ENCODE assay signal across 16 cellular contexts in genomic region chr11:13011366-13012036, GRCh38. TPM values are rescaled to one million over a fixed set of nuclear protein-coding genes. Genes with fewer than 3 reads are reported as not detected.
A peak's percentile ranks its signal among the peaks of the same experiment; 100 is the strongest.
DNase-seq lines count a peak whose midpoint lies in the region; ATAC-seq, FAIRE-seq and TF ChIP-seq lines count a peak whose summit lies in the region.
"Had no signal": no experiment of that assay in that cellular context is flagged by ENCODE, and none has a peak within 500 bp of the region (broad histone marks: within the 10 kb centered on the region; RNA-seq: fewer than 3 reads in every experiment).

No MANE protein-coding gene starts in this region.

- H3K27ac ChIP-seq in H9 (ENCODE audit: insufficient read length, low read depth, low read length), result no peak overlapping the region
- no peak overlapping the region for H3K27ac ChIP-seq in GM12878 (ENCODE audit: control insufficient read depth, insufficient read depth)
- H3K27ac ChIP-seq in keratinocyte (ENCODE audit: control insufficient read depth, insufficient read depth, low read length), result peak overlapping the region; percentile 42
- H3K27ac ChIP-seq in parathyroid adenoma, result peak overlapping the region; percentile 92
- no peak overlapping the region for H3K27ac ChIP-seq in Karpas-422 (ENCODE audit: low read length)

- TF ChIP-seq CTCF in H9 (conservative IDR thresholded peaks at IDR 0.05) (no peak), GM12878 (IDR thresholded peaks at IDR 0.05 in 2 of 3, conservative IDR thresholded peaks at IDR 0.05 in 1 of 3; ENCODE audit: control insufficient read depth in 2 of 3, extremely low read depth in 1 of 3, insufficient read depth in 1 of 3, low read depth in 3 of 3, low read length in 3 of 3) (no peak), keratinocyte (optimal IDR thresholded peaks at IDR 0.05 in 1 of 3, IDR thresholded peaks at IDR 0.05 in 1 of 3, conservative IDR thresholded peaks at IDR 0.05 in 1 of 3; ENCODE audit: extremely low read depth in 1 of 3, insufficient read depth in 2 of 3, low read length in 3 of 3) (no peak), parathyroid adenoma (IDR thresholded peaks at IDR 0.05) (no peak)

- no CpG with 5 or more reads among the region's 10 CpGs for WGBS in H9 (ENCODE audit: extremely low coverage, insufficient read length, low lambda C conversion rate)
- 33% methylated on average over 10 of the region's 10 CpGs for WGBS in GM12878 (ENCODE audit: insufficient coverage, insufficient replicate concordance, low lambda C conversion rate, missing lambda C conversion rate)

- no peak overlapping the region for H3K18ac ChIP-seq in H9 (ENCODE audit: insufficient read length, low read depth, low read length)

- peak; percentile 13; the same call in 2 of the 3 replicates for ATAC-seq in GM12878
- ATAC-seq: T-helper 17 cell had no signal

- H3K9me2 ChIP-seq in Karpas-422 (replicated peaks; ENCODE audit: insufficient read depth, low read length), result no peaks in the 10 kb centered on the region

- no peak overlapping the region for H2BK5ac ChIP-seq in H9 (ENCODE audit: insufficient read length, low read length)

- H3K56ac ChIP-seq in H9 (ENCODE audit: insufficient read length, low read depth, low read length), result no peak overlapping the region

- peak overlapping the region; percentile 73 to 83 for H3K4me3 Mint-ChIP-seq in H9
- H3K4me3 Mint-ChIP-seq: activated CD4-positive, alpha-beta T cell treated with anti-CD3 and anti-CD28 coated beads, Interleukin-2, amount 10 ng/mL, durations not matched to agents 7 days and 5 days; CD4-positive, alpha-beta T cell; T-helper 17 cell had no signal

- no peak overlapping the region for H4K91ac ChIP-seq in H9 (ENCODE audit: insufficient read length, low read depth, low read length)

- CTCF ChIA-PET in GM12878 (lab: Yijun Ruan, JAX), result interaction anchor here (0.6 to 1.6 kb wide), 8 partner anchors 14 to 294 kb away, joined by 3 to 5 read pairs (median 3); no protein-coding TSS in a partner anchor

- no peaks in the 10 kb centered on the region for H3K79me1 ChIP-seq in H9 (ENCODE audit: insufficient read depth, low read depth, low read length, poor library complexity, severe bottlenecking)

- H3K79me2 ChIP-seq in H9 (ENCODE audit: insufficient read depth, low read length) (no peaks in the 10 kb centered on the region), GM12878 (ENCODE audit: control insufficient read depth, insufficient read depth, low read length) (no peaks in the 10 kb centered on the region), keratinocyte (ENCODE audit: control insufficient read depth, insufficient read depth, low read length) (peaks cover 14% of the 10 kb centered on the region), parathyroid adenoma (no peaks in the 10 kb centered on the region), Karpas-422 (ENCODE audit: low read length) (no peaks in the 10 kb centered on the region)

- TF ChIP-seq RAD21 in GM12878 (IDR thresholded peaks at IDR 0.05; ENCODE audit: insufficient read depth, low read depth, low read length), result no peak

- H4K20me1 ChIP-seq in H9 (ENCODE audit: control insufficient read depth, insufficient read depth, insufficient read length), result no peaks in the 10 kb centered on the region
- H4K20me1 ChIP-seq in GM12878 (ENCODE audit: control insufficient read depth, insufficient read depth), result no peaks in the 10 kb centered on the region
- H4K20me1 ChIP-seq in keratinocyte (ENCODE audit: control insufficient read depth, extremely low read depth, insufficient read depth, low read length), result no peaks in the 10 kb centered on the region
- H4K20me1 ChIP-seq in Karpas-422 (ENCODE audit: insufficient read depth, low read depth, low read length), result no peaks in the 10 kb centered on the region

- in situ Hi-C loops in GM12878 (cut with MboI) (no loop called here), G401 (cut with HindIII; ENCODE audit: low sequenced_read_pairs) (no loop called here)

- peaks cover 14% of the 10 kb centered on the region for H3K23me2 ChIP-seq in H9 (ENCODE audit: insufficient read length, low read depth, low read length, poor library complexity, severe bottlenecking)

- H3K4me2 ChIP-seq in H9 (ENCODE audit: insufficient read depth, insufficient read length, low read length), result peak overlapping the region; percentile 72
- no peak overlapping the region for H3K4me2 ChIP-seq in GM12878 (ENCODE audit: control insufficient read depth, insufficient read depth)
- H3K4me2 ChIP-seq in keratinocyte (ENCODE audit: control insufficient read depth, extremely low read depth, insufficient read depth, low read depth, low read length), result peak overlapping the region; percentile 93
- H3K4me2 ChIP-seq in parathyroid adenoma (ENCODE audit: low read length), result peak overlapping the region; percentile 53
- no peak overlapping the region for H3K4me2 ChIP-seq in Karpas-422 (ENCODE audit: low read depth, low read length, poor library complexity, severe bottlenecking)

- TSS peak; percentile 68 for BruUV-seq in GM12878 (replicated peaks; lab: Mats Ljungman, UMichigan)

- H3K4me1 Mint-ChIP-seq in H9, result peaks cover 51 to 55% of the 10 kb centered on the region in 2 experiments

- no peak overlapping the region for H2BK20ac ChIP-seq in H9 (ENCODE audit: low read depth, low read length, poor library complexity, severe bottlenecking)

- DNase-seq in H9 (no peak), GM12878 (ENCODE audit: low read depth, low spot score) (no peak), keratinocyte (ENCODE audit: low read depth, low spot score) (no peak), CD1c-positive myeloid dendritic cell (ENCODE audit: extremely low spot score) (no peak), Karpas-422 (no peak), GM12892 (ENCODE audit: insufficient read length) (no peak), G401 (ENCODE audit: low spot score) (no peak)
- DNase-seq: activated CD4-positive, alpha-beta T cell treated with anti-CD3 and anti-CD28 coated beads, Interleukin-2, amount 10 ng/mL, durations not matched to agents 7 days and 5 days; CD4-positive, alpha-beta T cell; effector memory CD4-positive, alpha-beta T cell; hippocampal formation; NCI-H1105 treated with DMSO at 0.1 percent for 48 hours; NCI-H524 treated with DMSO at 0.1 percent for 48 hours; T-helper 17 cell had no signal

- no peak overlapping the region for H3K27ac Mint-ChIP-seq in H9
- H3K27ac Mint-ChIP-seq: activated CD4-positive, alpha-beta T cell treated with anti-CD3 and anti-CD28 coated beads, Interleukin-2, amount 10 ng/mL, durations not matched to agents 7 days and 5 days; CD4-positive, alpha-beta T cell; T-helper 17 cell had no signal

- no peak for TF ChIP-seq EP300 in GM12878 (IDR thresholded peaks at IDR 0.05; ENCODE audit: borderline replicate concordance in 1 of 2, control insufficient read depth in 1 of 2, low read depth in 2 of 2, low read length in 2 of 2)

- dilution Hi-C loops in keratinocyte (cut with MboI; ENCODE audit: extremely low pct_ligation_motif_present, low sequenced_read_pairs), result no loop called here

- H2BK12ac ChIP-seq in H9 (ENCODE audit: insufficient read length, low read depth, low read length), result no peak overlapping the region

- no peak overlapping the region for H2AK5ac ChIP-seq in H9 (ENCODE audit: insufficient read length, low read length)

- H2BK120ac ChIP-seq in H9 (ENCODE audit: low read depth, low read length, poor library complexity, severe bottlenecking), result no peak overlapping the region

- FAIRE-seq in GM12878 (lab: Jason Lieb, UNC) (no peak), keratinocyte (lab: Jason Lieb, UNC) (peak; percentile 56), GM12892 (lab: Jason Lieb, UNC) (no peak)
- FAIRE-seq: HTR-8/SVneo had no signal

- H3T11ph ChIP-seq in H9 (ENCODE audit: low read length), result no peak overlapping the region

- H3K9me3 ChIP-seq in H9 (ENCODE audit: control insufficient read depth, low read depth, low read length) (no peaks in the 10 kb centered on the region), GM12878 (replicated peaks; ENCODE audit: control insufficient read depth, insufficient read depth, low read length) (no peaks in the 10 kb centered on the region; the same call in 2 of the 3 replicates), keratinocyte (ENCODE audit: control insufficient read depth, low read depth, low read length) (no peaks in the 10 kb centered on the region), parathyroid adenoma (ENCODE audit: control insufficient read depth, low read length) (no peaks in the 10 kb centered on the region), Karpas-422 (ENCODE audit: low read length) (no peaks in the 10 kb centered on the region; the same call in 1 of the 2 replicates)

- POLR2A ChIA-PET in GM12878 (lab: Charles Lee), result interaction anchor here (0.5 to 1.4 kb wide), 3 partner anchors 41 to 1442 kb away, joined by 3 to 4 read pairs (median 4); no protein-coding TSS in a partner anchor

- peaks cover 26% of the 10 kb centered on the region; the same call in 1 of the 2 replicates for H3K27me3 ChIP-seq in H9 (ENCODE audit: insufficient read depth, low read length)
- H3K27me3 ChIP-seq in GM12878 (replicated peaks in 1 of 2; ENCODE audit: control insufficient read depth in 2 of 2, insufficient read depth in 2 of 2, low read length in 1 of 2), result peaks cover 0 to 4% of the 10 kb centered on the region in 2 experiments; a peak in 3 of 4 replicates
- H3K27me3 ChIP-seq in keratinocyte (ENCODE audit: control insufficient read depth, extremely low read depth, insufficient read depth, low read length), result no peaks in the 10 kb centered on the region
- H3K27me3 ChIP-seq in parathyroid adenoma (ENCODE audit: control insufficient read depth, insufficient read depth, low read length), result no peaks in the 10 kb centered on the region
- no peaks in the 10 kb centered on the region for H3K27me3 ChIP-seq in Karpas-422 (ENCODE audit: low read length)

- H2AFZ ChIP-seq in H9 (ENCODE audit: low read length) (no peak overlapping the region), GM12878 (ENCODE audit: control insufficient read depth, low read depth, low read length) (no peak overlapping the region), keratinocyte (ENCODE audit: control insufficient read depth, low read length) (peak overlapping the region; percentile 51), parathyroid adenoma (no peak overlapping the region), Karpas-422 (ENCODE audit: low read length) (no peak overlapping the region)

- SMC1A ChIA-PET in GM12878 (lab: Charles Lee; ENCODE audit: uncharacterized antibody, unreplicated experiment), result interaction anchor here (0.5 to 3.0 kb wide), 20 partner anchors 9 to 218 kb away, joined by 3 to 16 read pairs (median 4); no protein-coding TSS in a partner anchor

- H4K8ac ChIP-seq in H9 (replicated peaks; ENCODE audit: insufficient read length, low read depth, low read length), result no peak overlapping the region

- H2BK15ac ChIP-seq in H9 (ENCODE audit: low read depth, low read length), result no peak overlapping the region

- H3K4me3 ChIP-seq in GM12878, result no peak overlapping the region
- peak overlapping the region; percentile 32 to 76 (median 66) for H3K4me3 ChIP-seq in keratinocyte (ENCODE audit: control insufficient read depth in 2 of 3, extremely low read depth in 1 of 3, insufficient read depth in 2 of 3, low read depth in 1 of 3, low read length in 3 of 3)
- H3K4me3 ChIP-seq in parathyroid adenoma (ENCODE audit: low read depth, low read length), result peak overlapping the region; percentile 37
- no peak overlapping the region for H3K4me3 ChIP-seq in Karpas-422 (ENCODE audit: low read length)

- H3K23ac ChIP-seq in H9 (ENCODE audit: insufficient read length, low read depth, low read length), result no peak overlapping the region

- no peak overlapping the region for H4K5ac ChIP-seq in H9 (ENCODE audit: insufficient read length, low read depth, low read length)

- H3K9me3 Mint-ChIP-seq in H9, result peaks cover 5 to 8% of the 10 kb centered on the region in 2 experiments
- H3K9me3 Mint-ChIP-seq: activated CD4-positive, alpha-beta T cell treated with anti-CD3 and anti-CD28 coated beads, Interleukin-2, amount 10 ng/mL, durations not matched to agents 7 days and 5 days; CD4-positive, alpha-beta T cell had no signal

- H3K9ac ChIP-seq in H9 (ENCODE audit: extremely low read depth, insufficient read length, low read length) (no peak overlapping the region), GM12878 (ENCODE audit: control insufficient read depth, insufficient read depth, low read length) (no peak overlapping the region), keratinocyte (ENCODE audit: control insufficient read depth, extremely low read depth, insufficient read depth, low read length) (peak overlapping the region; percentile 7), parathyroid adenoma (peak overlapping the region; percentile 8), Karpas-422 (ENCODE audit: low read length) (no peak overlapping the region)

- intact Hi-C loops in GM12878 (cut with micrococcal nuclease; ENCODE audit: unreplicated experiment), result loop anchor here (5.0 kb wide), 1 partner anchor 141 kb away; no protein-coding TSS in a partner anchor

- no peaks in the 10 kb centered on the region for H3K36me3 ChIP-seq in GM12878 (ENCODE audit: control insufficient read depth in 2 of 2, insufficient read depth in 2 of 2, low read length in 1 of 2)
- no peaks in the 10 kb centered on the region for H3K36me3 ChIP-seq in keratinocyte (ENCODE audit: control insufficient read depth in 2 of 2, extremely low read depth in 1 of 2, insufficient read depth in 2 of 2, low read length in 2 of 2)
- no peaks in the 10 kb centered on the region for H3K36me3 ChIP-seq in parathyroid adenoma (ENCODE audit: control insufficient read depth, insufficient read depth, low read length)
- H3K36me3 ChIP-seq in Karpas-422 (ENCODE audit: insufficient read depth, low read length), result no peaks in the 10 kb centered on the region

- H3K4me1 ChIP-seq in H9 (ENCODE audit: insufficient read depth, low read length) (peaks cover 12% of the 10 kb centered on the region), GM12878 (ENCODE audit: control insufficient read depth, insufficient read depth, low read length) (no peaks in the 10 kb centered on the region), keratinocyte (ENCODE audit: control insufficient read depth, extremely low read depth, insufficient read depth, low read length) (peaks cover 51% of the 10 kb centered on the region), parathyroid adenoma (peaks cover 8% of the 10 kb centered on the region), Karpas-422 (ENCODE audit: low read length) (no peaks in the 10 kb centered on the region)

- no peaks in the 10 kb centered on the region for H3K9me1 ChIP-seq in keratinocyte (ENCODE audit: control insufficient read depth, extremely low read depth, insufficient read depth, low read length)

- RAD21 ChIA-PET in GM12878 (lab: Charles Lee; ENCODE audit: unreplicated experiment), result interaction anchor here (1.0 to 4.2 kb wide), 9 partner anchors 11 to 141 kb away, joined by 3 to 22 read pairs (median 4); no protein-coding TSS in a partner anchor

- peaks cover 81% of the 10 kb centered on the region for H3K27me3 Mint-ChIP-seq in H9 (ENCODE audit: low read depth)

- H3K36me3 Mint-ChIP-seq in H9 (ENCODE audit: insufficient read depth in 1 of 3, low read depth in 3 of 3), result peaks cover 0 to 6% (median 5%) of the 10 kb centered on the region in 3 experiments; a peak in 5 of 7 replicates

- TF ChIP-seq POLR2A in GM12878 (IDR thresholded peaks at IDR 0.05; ENCODE audit: low read depth, low read length) (no peak), GM12892 (IDR thresholded peaks at IDR 0.05; ENCODE audit: low read depth, low read length) (no peak)

- no peak overlapping the region for H3K14ac ChIP-seq in H9 (ENCODE audit: insufficient read depth, low read length)

- H3K4ac ChIP-seq in H9 (ENCODE audit: low read depth, low read length), result no peak overlapping the region

RNA-seq across cellular contexts. Expression of gene RASSF10, which starts 2.4 kb away (rescaled TPM):
- total RNA-seq in H9 (2021), result 2.4 and 2.9 TPM in 2 replicates
- not detected in 2 replicates for total RNA-seq in GM12878 (2013; cell fraction: nucleolus; rRNA removed)
- total RNA-seq in GM12878 (2014; rRNA removed), result 0.05 and 0.23 TPM in 2 replicates
- total RNA-seq in GM12878 (2014; rRNA removed; fragmentation: Illumina TruSeq; extraction: Trizol), result 0.05 TPM in 1 of 2 replicates, not detected in the other
- 0.10 and 0.11 TPM in 2 replicates for total RNA-seq in GM12878 (2021)
- polyA plus RNA-seq in GM12878 (2011; ENCODE audit: low read depth), result not detected
- 0.03 and 0.04 TPM in 2 replicates for polyA plus RNA-seq in GM12878 (2011; rRNA removed)
- polyA plus RNA-seq in GM12878 (2011; cell fraction: cytosol; rRNA removed), result not detected in 2 replicates
- 0.04 TPM in 1 of 2 replicates, not detected in the other for polyA plus RNA-seq in GM12878 (2011; cell fraction: nucleus; rRNA removed)
- polyA plus RNA-seq in GM12878 (2012), result not detected in 2 replicates
- polyA plus RNA-seq in GM12878 (2014; fragmentation: Illumina TruSeq; extraction: Trizol), result 0.06 TPM in 1 of 2 replicates, not detected in the other
- not detected for polyA plus RNA-seq in GM12878 (2014; fragmentation: Nextera tagmentation; extraction: Ambion mirVana)
- polyA plus RNA-seq in GM12878 (2014; rRNA removed), result 0.08 TPM in 2 replicates
- not detected for polyA plus RNA-seq in GM12878 (2016; fragmentation: Nextera tagmentation; extraction: Ambion mirVana)
- 0.10 TPM in 1 of 2 replicates, not detected in the other for polyA minus RNA-seq in GM12878 (2011; rRNA and poly(A)+ RNA removed)
- not detected in 2 replicates for polyA minus RNA-seq in GM12878 (2011; cell fraction: cytosol; rRNA and poly(A)+ RNA removed)
- 0.24 and 0.38 TPM in 2 replicates for polyA minus RNA-seq in GM12878 (2011; cell fraction: nucleus; rRNA and poly(A)+ RNA removed)
- 1.4 to 2.1 TPM (median 1.6 TPM) in 3 replicates for polyA plus RNA-seq in keratinocyte
- 1.8 TPM for polyA plus RNA-seq in keratinocyte (2011; ENCODE audit: low read depth)
- 1.1 and 1.8 TPM in 2 replicates for polyA plus RNA-seq in keratinocyte (2011; cell fraction: cytosol; rRNA removed)
- 2.2 and 2.4 TPM in 2 replicates for polyA plus RNA-seq in keratinocyte (2011; cell fraction: nucleus; rRNA removed)
- 1.3 and 2.9 TPM in 2 replicates for polyA plus RNA-seq in keratinocyte (2012; ENCODE audit: low replicate concordance)
- polyA minus RNA-seq in keratinocyte, result 1.2 to 1.8 TPM (median 1.7 TPM) in 3 replicates
- 6.7 TPM for polyA minus RNA-seq in keratinocyte (2011; cell fraction: cytosol; rRNA and poly(A)+ RNA removed)
- 4.0 and 6.3 TPM in 2 replicates for polyA minus RNA-seq in keratinocyte (2011; cell fraction: nucleus; rRNA and poly(A)+ RNA removed)
- total RNA-seq in Karpas-422 (2014; rRNA removed; shearing (Covaris generic); ENCODE audit: low replicate concordance), result not detected in 2 replicates
- polyA plus RNA-seq in GM12892 (2012; ENCODE audit: missing spikeins), result not detected
- total RNA-seq in G401 (2014; rRNA removed; shearing (Covaris generic)), result not detected in 2 replicates
- total RNA-seq: activated CD4-positive, alpha-beta T cell treated with anti-CD3 and anti-CD28 coated beads, Interleukin-2, amount 10 ng/mL, durations not matched to agents 7 days and 5 days; CD4-positive, alpha-beta T cell; T-helper 17 cell had no signal

Comparison
In these comparisons a context has a peak if more than half of its experiments do, and no peak if none do; other contexts are left out.
1. H3K27ac ChIP-seq: peak in keratinocyte (single experiment) and parathyroid adenoma (single experiment); none in H9 (single experiment), GM12878 (single experiment) and Karpas-422 (single experiment).
2. H3K4me2 ChIP-seq: peak in H9 (single experiment), keratinocyte (single experiment) and parathyroid adenoma (single experiment); none in GM12878 (single experiment) and Karpas-422 (single experiment).
3. H3K9ac ChIP-seq: peak in keratinocyte (single experiment) and parathyroid adenoma (single experiment); none in H9 (single experiment), GM12878 (single experiment) and Karpas-422 (single experiment).
4. H3K4me3 ChIP-seq: peak in keratinocyte (3 of 3) and parathyroid adenoma (single experiment); none in GM12878 (single experiment) and Karpas-422 (single experiment).